In the genomic region with DNA sequence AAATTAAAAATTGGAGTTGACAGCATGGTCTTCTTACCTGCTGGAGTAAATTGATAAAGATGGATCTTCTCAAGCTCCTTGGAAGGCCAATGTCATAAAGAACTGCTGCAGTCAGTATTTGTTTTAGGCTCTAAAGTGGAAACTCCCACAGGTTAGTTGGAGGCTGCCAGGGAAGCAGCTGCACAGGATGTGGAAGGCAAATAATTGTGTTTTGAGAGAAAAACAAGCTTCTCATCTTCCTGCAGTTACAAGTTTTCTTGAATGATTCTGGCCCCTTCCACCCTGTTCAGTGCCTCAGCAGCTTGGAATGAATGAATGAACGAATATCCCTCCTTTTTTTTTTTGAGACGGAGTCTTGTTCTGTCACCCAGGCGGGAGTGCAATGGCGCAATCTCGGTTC, we compare ENCODE assay signal across 17 cellular contexts. TPM values are rescaled to one million over a fixed set of nuclear protein-coding genes. Genes with fewer than 3 reads are reported as not detected.
DNase-seq lines count a peak whose midpoint lies in the region; ATAC-seq, FAIRE-seq and TF ChIP-seq lines count a peak whose summit lies in the region.
"Had no signal": no experiment of that assay in that cellular context is flagged by ENCODE, and none has a peak within 500 bp of the region (broad histone marks: within the 10 kb centered on the region; RNA-seq: fewer than 3 reads in every experiment).

No MANE protein-coding gene starts in this region.

- no peak overlapping the region for H3K4me3 Mint-ChIP-seq in glutamatergic neuron (ENCODE audit: unreplicated experiment)
- H3K4me3 Mint-ChIP-seq: CD4-positive, CD25-positive, alpha-beta regulatory T cell; GM23338 had no signal

- H3K9me1 ChIP-seq in endothelial cell of umbilical vein (replicated peaks; ENCODE audit: control insufficient read depth, extremely low read depth, insufficient read depth, low read length), result no peaks in the 10 kb centered on the region

- H3K4me1 ChIP-seq in heart right ventricle (peaks cover 0 to 8% (median 0%) of the 10 kb centered on the region in 9 donors), endothelial cell of umbilical vein (ENCODE audit: control insufficient read depth, extremely low read depth, insufficient read depth, low read length) (no peaks in the 10 kb centered on the region)

- H3K27me3 Mint-ChIP-seq in glutamatergic neuron (ENCODE audit: unreplicated experiment), result no peaks in the 10 kb centered on the region
- H3K27me3 Mint-ChIP-seq: CD4-positive, CD25-positive, alpha-beta regulatory T cell had no signal

- TF ChIP-seq CTCF in heart right ventricle (IDR thresholded peaks at IDR 0.05) (no peak), endothelial cell of umbilical vein (IDR thresholded peaks at IDR 0.05; ENCODE audit: extremely low read depth in 1 of 2, insufficient read depth in 1 of 2, low read depth in 1 of 2, low read length in 2 of 2) (no peak), glutamatergic neuron (IDR thresholded peaks at IDR 0.05; ENCODE audit: partially characterized antibody, unreplicated experiment) (no peak)

- H3K9me3 ChIP-seq in heart right ventricle, result no peaks in the 10 kb centered on the region
- H3K9me3 ChIP-seq in endothelial cell of umbilical vein (replicated peaks; ENCODE audit: control insufficient read depth, insufficient read depth, low read length), result no peaks in the 10 kb centered on the region
- H3K9me3 ChIP-seq: BLaER1 treated with 17β-estradiol and CSF1 and Interleukin-3, amounts not matched to agents 10 nM and 100 nM had no signal

- 76 to 79% methylated on average over 4 of the region's 5 CpGs for WGBS in heart right ventricle, 2 donors

- H3K27ac ChIP-seq in heart right ventricle (peak overlapping the region in 1 of 10 donors; percentile 47), endothelial cell of umbilical vein (ENCODE audit: insufficient read depth, low read depth, low read length) (no peak overlapping the region)
- H3K27ac ChIP-seq: BLaER1 treated with 17β-estradiol and CSF1 and Interleukin-3, amounts not matched to agents 10 nM and 100 nM had no signal

- H3K9me3 Mint-ChIP-seq in glutamatergic neuron (ENCODE audit: unreplicated experiment), result no peaks in the 10 kb centered on the region

- no peaks in the 10 kb centered on the region for H3K36me3 Mint-ChIP-seq in glutamatergic neuron (ENCODE audit: unreplicated experiment)
- H3K36me3 Mint-ChIP-seq: CD4-positive, CD25-positive, alpha-beta regulatory T cell had no signal

- TF ChIP-seq POLR2A in endothelial cell of umbilical vein (IDR thresholded peaks at IDR 0.05; ENCODE audit: low read depth, low read length), result no peak

- H3K27me3 ChIP-seq in heart right ventricle (no peaks in the 10 kb centered on the region), endothelial cell of umbilical vein (ENCODE audit: control insufficient read depth in 2 of 2, insufficient read depth in 2 of 2, low read length in 2 of 2) (no peaks in the 10 kb centered on the region)
- H3K27me3 ChIP-seq: BLaER1 treated with 17β-estradiol and CSF1 and Interleukin-3, amounts not matched to agents 10 nM and 100 nM had no signal

- no peaks in the 10 kb centered on the region for H4K20me1 ChIP-seq in endothelial cell of umbilical vein (replicated peaks; ENCODE audit: control insufficient read depth, extremely low read depth, insufficient read depth, low read length)
- H4K20me1 ChIP-seq: BLaER1 treated with 17β-estradiol and CSF1 and Interleukin-3, amounts not matched to agents 10 nM and 100 nM had no signal

- H3K4me2 ChIP-seq in endothelial cell of umbilical vein (ENCODE audit: insufficient read depth, low read length), result no peak overlapping the region
- H3K4me2 ChIP-seq: BLaER1 treated with 17β-estradiol and CSF1 and Interleukin-3, amounts not matched to agents 10 nM and 100 nM; GM23338 had no signal

- dilution Hi-C loops in endothelial cell of umbilical vein (cut with MboI; ENCODE audit: extremely low pct_ligation_motif_present, low sequenced_read_pairs), result no loop called here

- intact Hi-C loops in heart right ventricle (cut with DNase I) (no loop called here), left cardiac atrium (cut with DNase I) (no loop called here), endothelial cell of umbilical vein (cut with micrococcal nuclease) (no loop called here)

- no peak overlapping the region for H3K27ac Mint-ChIP-seq in glutamatergic neuron (ENCODE audit: unreplicated experiment)
- H3K27ac Mint-ChIP-seq: CD4-positive, CD25-positive, alpha-beta regulatory T cell; GM23338 had no signal

- CTCF ChIA-PET in endothelial cell of umbilical vein (lab: Charles Lee), result interaction anchor here (1.5 kb wide), 1 partner anchor 9 kb away, joined by 4 read pairs; no protein-coding TSS in a partner anchor

- FAIRE-seq in endothelial cell of umbilical vein (lab: Jason Lieb, UNC), result no peak
- FAIRE-seq: GM12892 had no signal

- H3K4me1 Mint-ChIP-seq in glutamatergic neuron (ENCODE audit: low read depth, unreplicated experiment), result no peaks in the 10 kb centered on the region
- H3K4me1 Mint-ChIP-seq: CD4-positive, CD25-positive, alpha-beta regulatory T cell; GM23338 had no signal

- DNase-seq in heart right ventricle, result no peak
- no peak for DNase-seq in left cardiac atrium
- peak; percentile 12 to 28 for DNase-seq in SHP77 (lab: John Stamatoyannopoulos, UW)
- peak; percentile 26 for DNase-seq in endothelial cell of umbilical vein (ENCODE audit: low read depth, low spot score)
- no peak for DNase-seq in T-helper 9 cell
- DNase-seq in glutamatergic neuron, result no peak
- DNase-seq in NCI-H1092 (lab: John Stamatoyannopoulos, UW), result no peak
- DNase-seq: ACHN; CD4-positive, CD25-positive, alpha-beta regulatory T cell; DMS 273 treated with DMSO at 0.1 percent for 48 hours; DND-41; GDM1; H7 had no signal

- POLR2A ChIA-PET in endothelial cell of umbilical vein (lab: Charles Lee), result interaction anchor here (0.7 kb wide), 1 partner anchor 1069 kb away, joined by 4 read pairs; no protein-coding TSS in a partner anchor

- peak in 6 of 8 donors; percentile 51 to 69 (median 58) for ATAC-seq in heart right ventricle
- no peak for ATAC-seq in left cardiac atrium

- no peak overlapping the region for H3K9ac ChIP-seq in endothelial cell of umbilical vein (replicated peaks; ENCODE audit: extremely low read depth, insufficient read depth, low read length)
- H3K9ac ChIP-seq: BLaER1 treated with 17β-estradiol and CSF1 and Interleukin-3, amounts not matched to agents 10 nM and 100 nM had no signal

- no peaks in the 10 kb centered on the region for H3K79me2 ChIP-seq in endothelial cell of umbilical vein (ENCODE audit: control insufficient read depth, insufficient read depth, low read length)

- no TSS peak for BruUV-seq in endothelial cell of umbilical vein (replicated peaks; lab: Mats Ljungman, UMichigan)

- no peak overlapping the region for H2AFZ ChIP-seq in endothelial cell of umbilical vein (ENCODE audit: low read depth, low read length)

- H3K4me3 ChIP-seq in heart right ventricle, result no peak overlapping the region
- no peak overlapping the region for H3K4me3 ChIP-seq in endothelial cell of umbilical vein (replicated peaks in 1 of 3; ENCODE audit: insufficient read depth in 1 of 3, low read depth in 1 of 3, low read length in 3 of 3)
- H3K4me3 ChIP-seq: BLaER1 treated with 17β-estradiol and CSF1 and Interleukin-3, amounts not matched to agents 10 nM and 100 nM; GM23338 had no signal

- no peaks in the 10 kb centered on the region for H3K36me3 ChIP-seq in heart right ventricle
- no peaks in the 10 kb centered on the region for H3K36me3 ChIP-seq in endothelial cell of umbilical vein (ENCODE audit: control insufficient read depth in 2 of 2, extremely low read depth in 1 of 2, insufficient read depth in 2 of 2, low read length in 2 of 2)
- H3K36me3 ChIP-seq: BLaER1 treated with 17β-estradiol and CSF1 and Interleukin-3, amounts not matched to agents 10 nM and 100 nM had no signal

TF ChIP-seq in endothelial cell of umbilical vein, 7 proteins besides CTCF, POLR2A, EP300 and RAD21:
- TF ChIP-seq, protein P1, sequence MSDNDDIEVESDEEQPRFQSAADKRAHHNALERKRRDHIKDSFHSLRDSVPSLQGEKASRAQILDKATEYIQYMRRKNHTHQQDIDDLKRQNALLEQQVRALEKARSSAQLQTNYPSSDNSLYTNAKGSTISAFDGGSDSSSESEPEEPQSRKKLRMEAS (IDR thresholded peaks at IDR 0.05; ENCODE audit: insufficient read depth, insufficient read length), result no peak
- TF ChIP-seq FOS (IDR thresholded peaks at IDR 0.05; ENCODE audit: borderline replicate concordance, insufficient read depth, low read length) (no peak), JUN (IDR thresholded peaks at IDR 0.05; ENCODE audit: borderline replicate concordance, insufficient read depth, insufficient read length, low read depth) (no peak), GATA2 (IDR thresholded peaks at IDR 0.05; ENCODE audit: insufficient read depth, insufficient read length, low read depth, low read length) (no peak), EZH2 (IDR thresholded peaks at IDR 0.05; ENCODE audit: borderline replicate concordance, low read depth, low read length, severe bottlenecking) (no peak), POLR2AphosphoS5 (IDR thresholded peaks at IDR 0.05; ENCODE audit: insufficient read depth, low read depth, low read length) (no peak), MYC (IDR thresholded peaks at IDR 0.05; ENCODE audit: low read depth, low read length) (no peak)
TF ChIP-seq in endothelial cell of umbilical vein: peak in this region for 0.

RNA-seq across cellular contexts. Expression of gene MROH2B, which starts 13.9 kb away (rescaled TPM):
- total RNA-seq in heart right ventricle (not detected), left cardiac atrium (not detected), endothelial cell of umbilical vein (not detected in 2 replicates), glutamatergic neuron (ENCODE audit: unreplicated experiment) (not detected)
- polyA plus RNA-seq in heart right ventricle (under 1 TPM in 1 of 2 donors, not detected in 1; under 0.01 TPM), endothelial cell of umbilical vein (not detected in 2 replicates)
- polyA plus RNA-seq in endothelial cell of umbilical vein (2011; cell fraction: cytosol; rRNA removed), result not detected in 2 replicates
- polyA plus RNA-seq in endothelial cell of umbilical vein (2011; cell fraction: nucleus; rRNA removed), result not detected in 2 replicates
- polyA plus RNA-seq in endothelial cell of umbilical vein (2012), result not detected in 2 replicates
- polyA minus RNA-seq in endothelial cell of umbilical vein, result not detected in 2 replicates
- not detected for polyA minus RNA-seq in endothelial cell of umbilical vein (2011; cell fraction: cytosol; rRNA and poly(A)+ RNA removed)
- polyA minus RNA-seq in endothelial cell of umbilical vein (2011; cell fraction: nucleus; rRNA and poly(A)+ RNA removed), result not detected in 2 replicates
- total RNA-seq: A172; CD4-positive, CD25-positive, alpha-beta regulatory T cell; GM23338; H7 had no signal
- polyA plus RNA-seq: CD4-positive, CD25-positive, alpha-beta regulatory T cell; GM23338 had no signal

Comparison
In these comparisons a context has a peak if more than half of its experiments do, and no peak if none do; other contexts are left out.
1. ATAC-seq: peak in heart right ventricle (6 of 8); none in left cardiac atrium (0 of 2).
2. DNase-seq: peak in SHP77 (2 of 2) and endothelial cell of umbilical vein (single experiment); none in heart right ventricle (0 of 2), left cardiac atrium (single experiment), T-helper 9 cell (single experiment), glutamatergic neuron (single experiment) and NCI-H1092 (single experiment).